9 cellular contexts compared by ENCODE assay signal in the genomic region with DNA sequence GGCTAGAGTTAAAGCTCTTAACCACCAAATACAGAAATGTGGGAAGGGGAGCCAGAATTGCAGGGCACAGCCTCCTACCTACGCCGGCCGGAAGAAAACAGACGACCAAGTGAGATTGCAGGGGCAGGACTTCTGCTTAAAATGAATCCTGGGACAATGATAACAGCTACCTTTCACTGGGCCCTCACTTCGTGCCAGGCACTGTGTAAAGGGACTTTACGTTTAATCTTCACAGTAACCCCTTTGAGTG. TPM values are rescaled to one million over a fixed set of nuclear protein-coding genes. Genes with fewer than 3 reads are reported as not detected.
A peak's percentile ranks its signal among the peaks of the same experiment; 100 is the strongest.
DNase-seq lines count a peak whose midpoint lies in the region; ATAC-seq and TF ChIP-seq lines count a peak whose summit lies in the region.
"Had no signal": no experiment of that assay in that cellular context is flagged by ENCODE, and none has a peak within 500 bp of the region (broad histone marks: within the 10 kb centered on the region; RNA-seq: fewer than 3 reads in every experiment).

A gene (minus strand): TSS at position 212 of the 250 bp plus-strand sequence. CDS start 6,746 bp downstream, outside the sequence.

- H3K4me1 ChIP-seq in SJSA1 (replicated peaks) (peaks cover 31% of the 10 kb centered on the region), fibroblast of lung (ENCODE audit: control insufficient read depth, extremely low read depth, insufficient read depth, low read length) (peaks cover 21% of the 10 kb centered on the region)

- peak within 1 kb of the TSS; percentile 63 for H3K4me3 ChIP-seq in GM12865 (ENCODE audit: low read depth, low read length)
- H3K4me3 ChIP-seq in SJSA1: peak within 1 kb of the TSS; percentile 51
- peak within 1 kb of the TSS; percentile 61 to 87 (median 80) for H3K4me3 ChIP-seq in fibroblast of lung (replicated peaks in 1 of 4; ENCODE audit: control extremely low read depth in 1 of 4, insufficient read depth in 1 of 4, low read depth in 3 of 4, low read length in 4 of 4)
- H3K4me3 ChIP-seq in retinal pigment epithelial cell (ENCODE audit: low read length): peak within 1 kb of the TSS; percentile 95

- peak within 1 kb of the TSS; percentile 86 for H3K4me2 ChIP-seq in fibroblast of lung (ENCODE audit: extremely low read depth, insufficient read depth, low read length)

- H3K27ac ChIP-seq in SJSA1: peak within 1 kb of the TSS; percentile 62
- H3K27ac ChIP-seq in fibroblast of lung (ENCODE audit: insufficient read depth, low read length): peak within 1 kb of the TSS; percentile 96

- no peak for ATAC-seq in HG02852 (IDR thresholded peaks at IDR 0.05; ENCODE audit: unreplicated experiment)
- ATAC-seq in HG03045 (IDR thresholded peaks at IDR 0.05; ENCODE audit: unreplicated experiment): no peak
- no peak for ATAC-seq in GM18907 (IDR thresholded peaks at IDR 0.05; ENCODE audit: unreplicated experiment)
- ATAC-seq in HG02870 (IDR thresholded peaks at IDR 0.05; ENCODE audit: unreplicated experiment): no peak

- H3K36me3 ChIP-seq in SJSA1 (peaks cover 3% of the 10 kb centered on the region; the same call in 1 of the 2 replicates), fibroblast of lung (ENCODE audit: control insufficient read depth, insufficient read depth, low read length) (no peaks in the 10 kb centered on the region)

- H3K9ac ChIP-seq in fibroblast of lung (ENCODE audit: insufficient read depth, low read length): peak within 1 kb of the TSS; percentile 90

- no peaks in the 10 kb centered on the region for H4K20me1 ChIP-seq in fibroblast of lung (ENCODE audit: control insufficient read depth, extremely low read depth, insufficient read depth, low read length)

- peak within 1 kb of the TSS; percentile 57 for H2AFZ ChIP-seq in fibroblast of lung (ENCODE audit: low read length)

- TF ChIP-seq CTCF in GM12865 (IDR thresholded peaks at IDR 0.05; ENCODE audit: insufficient read depth, low read depth, low read length, missing control alignments): no peak
- no peak for TF ChIP-seq CTCF in fibroblast of lung (conservative IDR thresholded peaks at IDR 0.05 in 1 of 2, IDR thresholded peaks at IDR 0.05 in 1 of 2; ENCODE audit: low read depth in 1 of 2, low read length in 2 of 2)
- no peak for TF ChIP-seq CTCF in retinal pigment epithelial cell (conservative IDR thresholded peaks at IDR 0.05; ENCODE audit: low read depth, low read length)

- no peaks in the 10 kb centered on the region for H3K27me3 ChIP-seq in SJSA1 (replicated peaks)
- no peaks in the 10 kb centered on the region for H3K27me3 ChIP-seq in fibroblast of lung (ENCODE audit: control insufficient read depth, insufficient read depth, low read length)

- H3K9me3 ChIP-seq in SJSA1 (replicated peaks) (no peaks in the 10 kb centered on the region), fibroblast of lung (ENCODE audit: control insufficient read depth, insufficient read depth, low read depth, low read length) (no peaks in the 10 kb centered on the region)

- DNase-seq in GM12865 (ENCODE audit: low read depth) (no peak), SJSA1 (ENCODE audit: low read depth in 1 of 2, low spot score in 2 of 2) (no peak), fibroblast of lung (ENCODE audit: low read depth in 2 of 2) (no peak), retinal pigment epithelial cell (ENCODE audit: low read depth) (no peak)
- DNase-seq: cortex of kidney had no signal

- peaks cover 39% of the 10 kb centered on the region for H3K79me2 ChIP-seq in fibroblast of lung (ENCODE audit: control insufficient read depth, insufficient read depth, low read length)

RNA-seq across cellular contexts. Expression of the gene that starts here (rescaled TPM):
- total RNA-seq in SJSA1 (2014; rRNA removed; shearing (Covaris generic)): 0.16 TPM in 1 of 2 replicates, not detected in the other
- under 0.01 and 0.17 TPM in 2 replicates for total RNA-seq in fibroblast of lung
- 0.22 and 0.35 TPM in 2 replicates for polyA plus RNA-seq in fibroblast of lung
- polyA plus RNA-seq in fibroblast of lung (2012): 0.14 and 0.24 TPM in 2 replicates
- not detected in 2 replicates for polyA minus RNA-seq in fibroblast of lung (ENCODE audit: low replicate concordance)
